ENCODE assay signal across 8 cellular contexts in the genomic region with DNA sequence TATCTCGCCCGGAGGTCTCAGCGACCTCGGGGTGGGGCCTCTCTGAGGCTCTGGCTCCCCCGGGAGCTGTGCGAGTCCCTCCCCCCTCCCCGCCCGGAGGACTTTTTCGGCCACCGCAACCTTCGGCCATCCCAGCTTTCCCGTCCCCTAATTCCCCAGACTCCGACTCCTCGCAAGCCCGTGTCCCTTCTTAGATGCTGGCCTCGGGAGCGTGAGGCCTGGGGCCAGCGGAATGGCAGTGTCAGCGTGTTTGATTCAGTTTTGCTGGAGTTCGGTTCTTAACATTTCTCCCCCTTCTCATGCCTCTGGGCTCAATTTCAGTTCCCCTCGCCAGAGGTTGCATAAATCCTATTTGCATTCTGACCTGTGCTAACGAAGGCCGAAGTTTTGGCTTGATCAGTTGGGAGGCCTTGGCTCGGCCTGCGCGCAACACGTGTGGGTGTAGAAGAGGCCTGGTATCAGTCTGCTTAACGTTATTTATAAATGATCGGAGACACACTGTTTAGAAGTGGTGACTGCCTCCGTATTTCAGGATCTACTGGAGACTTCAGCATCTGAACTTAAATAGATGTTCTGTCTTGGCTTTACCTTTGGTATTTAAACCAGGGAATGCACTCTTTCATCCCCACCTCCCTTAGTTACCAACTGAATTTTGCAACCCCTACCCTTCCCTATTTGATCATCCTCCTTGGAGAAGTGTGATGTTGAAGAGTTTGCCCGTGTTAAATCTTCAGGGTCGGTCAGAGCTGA. TPM values are rescaled to one million over a fixed set of nuclear protein-coding genes. Genes with fewer than 3 reads are reported as not detected.
DNase-seq lines count a peak whose midpoint lies in the region; ATAC-seq and TF ChIP-seq lines count a peak whose summit lies in the region.

No MANE protein-coding gene starts in this region.

- H3K9ac ChIP-seq in HUES64 (ENCODE audit: low read depth, low read length) (peak overlapping the region; percentile 97), mucosa of rectum (ENCODE audit: low read depth in 1 of 2, low read length in 2 of 2) (peak overlapping the region; percentile 79 to 85)

- POLR2A ChIA-PET in activated CD4-positive, alpha-beta memory T cell treated with anti-CD3 and anti-CD28 coated beads for 36 hours (lab: Charles Lee) = interaction anchor here (0.6 to 4.2 kb wide), 8 partner anchors 10 to 91 kb away, joined by 3 to 49 read pairs (median 5); a partner anchor contains a TSS

- H3K4me1 ChIP-seq in HUES64 (ENCODE audit: insufficient read depth, low read length) = peaks cover 18% of the 10 kb centered on the region
- H3K4me1 ChIP-seq in esophagus (ENCODE audit: control insufficient read depth in 2 of 2, insufficient read depth in 2 of 2, low read length in 1 of 2) = peaks cover 0 to 2% of the 10 kb centered on the region in 2 donors
- peaks cover 18 to 32% of the 10 kb centered on the region in 2 donors for H3K4me1 ChIP-seq in mucosa of rectum (ENCODE audit: control insufficient read depth in 2 of 2, insufficient read depth in 2 of 2, low read length in 2 of 2)
- H3K4me1 ChIP-seq in testis = peaks cover 25% of the 10 kb centered on the region

- peak overlapping the region; percentile 97 for H3K27ac Mint-ChIP-seq in activated CD4-positive, alpha-beta memory T cell treated with anti-CD3 and anti-CD28 coated beads for 36 hours

- peaks cover 47% of the 10 kb centered on the region for H3K36me3 ChIP-seq in HUES64 (ENCODE audit: insufficient read depth, low read length)
- peaks cover 4 to 6% of the 10 kb centered on the region in 2 donors for H3K36me3 ChIP-seq in esophagus (ENCODE audit: control insufficient read depth in 2 of 2, insufficient read depth in 2 of 2, low read length in 1 of 2)
- peaks cover 25 to 35% of the 10 kb centered on the region in 2 donors for H3K36me3 ChIP-seq in mucosa of rectum (ENCODE audit: control insufficient read depth in 2 of 2, insufficient read depth in 2 of 2, low read length in 2 of 2)
- no peaks in the 10 kb centered on the region for H3K36me3 ChIP-seq in testis (ENCODE audit: low read depth, missing control alignments)

- TF ChIP-seq CTCF in C4-2B (conservative IDR thresholded peaks at IDR 0.05) (no peak), testis (IDR thresholded peaks at IDR 0.05) (no peak)

- no peak for ATAC-seq in GM18909 (IDR thresholded peaks at IDR 0.05; ENCODE audit: poor library complexity, unreplicated experiment)
- ATAC-seq in HG03520 (IDR thresholded peaks at IDR 0.05; ENCODE audit: unreplicated experiment) = no peak

- intact Hi-C loops in activated CD4-positive, alpha-beta memory T cell treated with anti-CD3 and anti-CD28 coated beads for 36 hours (cut with micrococcal nuclease) = loop anchor here (1.0 to 5.0 kb wide), 8 partner anchors 21 to 1176 kb away; a partner anchor contains a TSS
- intact Hi-C loops in testis (cut with DNase I; ENCODE audit: low total_unique reads) = no loop called here

- H3K27me3 ChIP-seq in HUES64 (ENCODE audit: insufficient read depth, low read length) (no peaks in the 10 kb centered on the region), esophagus (ENCODE audit: control insufficient read depth in 1 of 2, insufficient read depth in 2 of 2, low read length in 2 of 2) (no peaks in the 10 kb centered on the region), mucosa of rectum (ENCODE audit: control insufficient read depth in 2 of 2, insufficient read depth in 2 of 2, low read length in 2 of 2) (no peaks in the 10 kb centered on the region), testis (no peaks in the 10 kb centered on the region)

- H3K4me3 ChIP-seq in HUES64 (ENCODE audit: low read length) (peak overlapping the region; percentile 92), esophagus (ENCODE audit: low read depth in 1 of 2, low read length in 2 of 2) (peak overlapping the region; percentile 64 to 90), mucosa of rectum (ENCODE audit: low read length in 2 of 2) (peak overlapping the region; percentile 86 to 93), testis (peak overlapping the region; percentile 66 to 77)

- no peaks in the 10 kb centered on the region for H3K27me3 Mint-ChIP-seq in activated CD4-positive, alpha-beta memory T cell treated with anti-CD3 and anti-CD28 coated beads for 36 hours

- no peaks in the 10 kb centered on the region for H3K9me3 Mint-ChIP-seq in activated CD4-positive, alpha-beta memory T cell treated with anti-CD3 and anti-CD28 coated beads for 36 hours

- CTCF ChIA-PET in activated CD4-positive, alpha-beta memory T cell treated with anti-CD3 and anti-CD28 coated beads for 36 hours (lab: Charles Lee) = interaction anchor here (1.0 kb wide), 1 partner anchor 47 kb away, joined by 3 read pairs; no protein-coding TSS in a partner anchor

- H3K36me3 Mint-ChIP-seq in activated CD4-positive, alpha-beta memory T cell treated with anti-CD3 and anti-CD28 coated beads for 36 hours = peaks cover 57% of the 10 kb centered on the region

- H3K27ac ChIP-seq in C4-2B = peak overlapping the region; percentile 93
- peak overlapping the region; percentile 80 for H3K27ac ChIP-seq in HUES64 (ENCODE audit: low read depth, low read length)
- H3K27ac ChIP-seq in esophagus (ENCODE audit: low read depth in 2 of 2, low read length in 1 of 2) = peak overlapping the region; percentile 71 to 90
- peak overlapping the region; percentile 82 to 86 for H3K27ac ChIP-seq in mucosa of rectum (ENCODE audit: low read depth in 2 of 2, low read length in 2 of 2)
- peak overlapping the region; percentile 69 to 91 for H3K27ac ChIP-seq in testis

- DNase-seq in activated CD4-positive, alpha-beta memory T cell treated with anti-CD3 and anti-CD28 coated beads for 36 hours = peak; percentile 46
- peak; percentile 70 for DNase-seq in testis

- peaks cover 62% of the 10 kb centered on the region for H3K4me1 Mint-ChIP-seq in activated CD4-positive, alpha-beta memory T cell treated with anti-CD3 and anti-CD28 coated beads for 36 hours (ENCODE audit: low read depth)

- H3K4me3 Mint-ChIP-seq in activated CD4-positive, alpha-beta memory T cell treated with anti-CD3 and anti-CD28 coated beads for 36 hours = peak overlapping the region; percentile 86

- H3K9me3 ChIP-seq in HUES64 (ENCODE audit: insufficient read depth, low read depth, low read length) = no peaks in the 10 kb centered on the region
- H3K9me3 ChIP-seq in esophagus (ENCODE audit: control insufficient read depth in 2 of 2, insufficient read depth in 1 of 2, low read depth in 1 of 2, low read length in 1 of 2) = no peaks in the 10 kb centered on the region
- no peaks in the 10 kb centered on the region for H3K9me3 ChIP-seq in mucosa of rectum (ENCODE audit: control insufficient read depth in 2 of 2, low read length in 2 of 2)
- H3K9me3 ChIP-seq in testis = no peaks in the 10 kb centered on the region

- TF ChIP-seq POLR2A in testis (IDR thresholded peaks at IDR 0.05) = no peak

- 1% methylated on average over 32 of the region's 32 CpGs for WGBS in HUES64
- 0% methylated on average over 32 of the region's 32 CpGs for WGBS in esophagus, 2 donors
- 0 to 1% methylated on average over 27 to 32 of the region's 32 CpGs for WGBS in testis, 2 donors

RNA-seq across cellular contexts. Expression of a gene that starts 0.8 kb away (rescaled TPM):
- 534 TPM for polyA plus RNA-seq in HUES64 (2013, experiment 1 of 2)
- polyA plus RNA-seq in HUES64 (2013, experiment 2 of 2) = 546 TPM
- total RNA-seq in activated CD4-positive, alpha-beta memory T cell treated with anti-CD3 and anti-CD28 coated beads for 36 hours = 100 to 1,000 TPM; 452 to 453 TPM
- polyA plus RNA-seq in esophagus (100 to 1,000 TPM; 192 to 208 TPM), testis (ENCODE audit: insufficient read depth, low read depth, low replicate concordance) (265 TPM)
- total RNA-seq in testis = 100 to 1,000 TPM; 257 to 259 TPM

RNA-seq across cellular contexts. Expression of a gene that starts 34.7 kb away (rescaled TPM):
- 68.7 TPM for polyA plus RNA-seq in HUES64 (2013, experiment 1 of 2)
- 57.9 TPM for polyA plus RNA-seq in HUES64 (2013, experiment 2 of 2)
- 10 to 100 TPM; 29.1 to 29.7 TPM for total RNA-seq in activated CD4-positive, alpha-beta memory T cell treated with anti-CD3 and anti-CD28 coated beads for 36 hours
- 10 to 100 TPM; 14.6 to 15.5 TPM for polyA plus RNA-seq in esophagus
- total RNA-seq in testis = 10 to 100 TPM; 16.0 to 16.5 TPM
- 11.3 TPM for polyA plus RNA-seq in testis (ENCODE audit: insufficient read depth, low read depth, low replicate concordance)
